8 cellular contexts compared by ENCODE assay signal in the genomic region with DNA sequence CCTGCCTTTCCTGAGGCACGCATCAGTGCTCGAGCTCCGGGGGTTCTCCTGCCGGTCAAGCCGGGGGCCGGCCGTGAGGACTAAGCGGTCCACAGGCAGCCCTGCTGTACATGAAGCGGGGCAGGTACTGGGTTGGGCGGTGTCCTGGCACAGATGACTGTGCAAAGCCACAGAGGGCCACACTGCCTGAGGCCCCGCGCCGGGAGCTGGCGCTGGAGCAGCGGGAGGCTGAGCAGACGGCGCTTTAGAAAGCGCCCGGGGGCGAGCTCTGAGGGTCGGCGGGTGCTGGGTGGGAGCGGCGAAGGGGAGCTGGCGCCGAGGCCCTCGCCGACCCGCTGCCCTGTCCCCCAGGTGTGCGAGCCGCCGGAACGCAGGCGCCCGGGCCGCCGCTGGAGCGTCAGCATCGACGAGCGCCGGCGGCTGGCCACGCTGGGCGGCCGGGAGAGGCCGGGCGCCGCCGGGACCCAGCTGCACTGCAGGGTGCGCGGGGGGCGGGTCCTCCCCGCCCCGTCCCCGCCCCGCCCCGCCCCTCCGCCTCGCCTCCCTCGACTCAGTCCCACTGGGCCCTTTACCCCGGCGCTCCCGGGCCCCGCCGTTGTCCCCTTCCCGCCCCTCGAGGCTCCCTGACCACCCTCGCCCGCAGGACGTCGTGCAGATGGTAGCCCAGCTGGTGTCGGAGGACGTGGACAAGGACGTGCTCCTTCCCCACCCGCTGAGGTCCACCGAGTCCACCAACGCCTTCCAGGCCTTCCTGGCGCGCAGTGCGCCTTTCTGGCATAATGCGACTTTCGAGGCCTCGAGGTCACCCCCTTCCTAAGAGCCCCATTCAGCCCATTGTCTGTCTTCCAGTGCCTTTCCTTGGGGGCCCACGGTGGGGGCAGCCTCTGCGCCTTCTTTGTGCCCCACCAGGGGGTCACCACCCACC. TPM values are rescaled to one million over a fixed set of nuclear protein-coding genes. Genes with fewer than 3 reads are reported as not detected.
A peak's percentile ranks its signal among the peaks of the same experiment; 100 is the strongest.
DNase-seq lines count a peak whose midpoint lies in the region; ATAC-seq and TF ChIP-seq lines count a peak whose summit lies in the region.

No MANE protein-coding gene starts in this region.

- in situ Hi-C loops in mammary epithelial cell (cut with MboI; ENCODE audit: low sequenced_read_pairs in 2 of 2), result no loop called here

- H2AFZ ChIP-seq in mammary epithelial cell (ENCODE audit: low read depth, low read length), result peak overlapping the region; percentile 47

- intact Hi-C loops in mammary epithelial cell (cut with micrococcal nuclease) (no loop called here), left colon (cut with DNase I, micrococcal nuclease) (loop anchor here in 1 of 2 donors (10.0 kb wide), 1 partner anchor 54 kb away; no protein-coding TSS in a partner anchor)

- ATAC-seq in left colon (peak; percentile 73), GM18868 (IDR thresholded peaks at IDR 0.05; ENCODE audit: unreplicated experiment) (no peak), HG02588 (IDR thresholded peaks at IDR 0.05; ENCODE audit: unreplicated experiment) (no peak)

- 26% methylated on average over 12 of the region's 86 CpGs for WGBS in mammary epithelial cell (ENCODE audit: low coverage, missing lambda C conversion rate)
- WGBS in suprapubic skin, result 32% methylated on average over 20 of the region's 86 CpGs

- peak overlapping the region; percentile 76 for H3K4me2 ChIP-seq in mammary epithelial cell (ENCODE audit: insufficient read depth, low read depth, low read length)

- H3K36me3 ChIP-seq in mammary epithelial cell (ENCODE audit: insufficient read depth, low read length), result no peaks in the 10 kb centered on the region
- H3K36me3 ChIP-seq in suprapubic skin, result no peaks in the 10 kb centered on the region

- TF ChIP-seq CTCF in mammary epithelial cell (conservative IDR thresholded peaks at IDR 0.05 in 1 of 2, IDR thresholded peaks at IDR 0.05 in 1 of 2; ENCODE audit: extremely low read depth in 1 of 2, insufficient read depth in 1 of 2, low read depth in 1 of 2, low read length in 2 of 2), result no peak
- TF ChIP-seq CTCF in suprapubic skin (IDR thresholded peaks at IDR 0.05), result no peak

- CTCF ChIA-PET in mammary epithelial cell (lab: Charles Lee; ENCODE audit: low non-redundant PET), result no interaction called here

- TF ChIP-seq EP300 in suprapubic skin (IDR thresholded peaks at IDR 0.05), result no peak

- no peaks in the 10 kb centered on the region for H3K79me2 ChIP-seq in mammary epithelial cell (ENCODE audit: insufficient read depth, low read length)

- dilution Hi-C loops in mammary epithelial cell (cut with HindIII; ENCODE audit: low sequenced_read_pairs), result no loop called here

- H3K9me3 ChIP-seq in mammary epithelial cell (replicated peaks; ENCODE audit: insufficient read depth, low read length), result no peaks in the 10 kb centered on the region
- H3K9me3 ChIP-seq in suprapubic skin, result no peaks in the 10 kb centered on the region

- DNase-seq in NCI-H1417 (lab: John Stamatoyannopoulos, UW) (peak; percentile 52 to 83 (median 81)), NCI-H1417 treated with DMSO at 0.1 percent for 48 hours (lab: John Stamatoyannopoulos, UW) (no peak), NCI-H226 (peak; percentile 42), mammary epithelial cell (peak; percentile 42), left colon (peak in 1 of 2 donors; percentile 56), suprapubic skin (ENCODE audit: low spot score in 2 of 2) (peak in 1 of 2 donors; percentile 71)

- H3K4me3 ChIP-seq in mammary epithelial cell (replicated peaks in 1 of 3; ENCODE audit: insufficient read depth in 1 of 3, low read depth in 2 of 3, low read length in 3 of 3) (peak overlapping the region in 2 of 3 experiments; percentile 25 to 30), suprapubic skin (peak overlapping the region; percentile 44)

- no peak overlapping the region for H3K9ac ChIP-seq in mammary epithelial cell (ENCODE audit: insufficient read depth, low read length)

- no peaks in the 10 kb centered on the region for H4K20me1 ChIP-seq in mammary epithelial cell (ENCODE audit: insufficient read depth, low read length)

- H3K27ac ChIP-seq in mammary epithelial cell (ENCODE audit: insufficient read depth, low read depth, low read length) (no peak overlapping the region), suprapubic skin (no peak overlapping the region)

- no TSS peak for BruUV-seq in mammary epithelial cell (replicated peaks; lab: Mats Ljungman, UMichigan)

- no peaks in the 10 kb centered on the region for H3K27me3 ChIP-seq in mammary epithelial cell (ENCODE audit: insufficient read depth, low read length)
- H3K27me3 ChIP-seq in suprapubic skin, result peaks cover 15% of the 10 kb centered on the region

- H3K4me1 ChIP-seq in mammary epithelial cell (ENCODE audit: insufficient read depth, low read length) (peaks cover 8% of the 10 kb centered on the region), suprapubic skin (peaks cover 22% of the 10 kb centered on the region)

- no peak for TF ChIP-seq POLR2A in suprapubic skin (IDR thresholded peaks at IDR 0.05)

RNA-seq across cellular contexts. Expression of gene MTA1, which starts 8.3 kb away (rescaled TPM):
- 100 to 1,000 TPM in 1 of 2 donors, 10 to 100 TPM in 1; 52.3 to 120 TPM for total RNA-seq in mammary epithelial cell
- 50.7 TPM for polyA plus RNA-seq in mammary epithelial cell
- 54.0 TPM for polyA minus RNA-seq in mammary epithelial cell
- 10 to 100 TPM; 59.2 to 77.4 TPM for total RNA-seq in left colon
- 100 to 1,000 TPM in 1 of 4 donors, 10 to 100 TPM in 3; 38.1 to 107 (median 59.5) TPM for total RNA-seq in suprapubic skin

RNA-seq across cellular contexts. Expression of gene TEX22, which starts 12.9 kb away (rescaled TPM):
- total RNA-seq in mammary epithelial cell (1 to 10 TPM in 1 of 2 donors, under 1 TPM in 1; 0.17 to 2.3 TPM), left colon (1 to 10 TPM in 1 of 2 donors, under 1 TPM in 1; 0.49 to 1.3 TPM), suprapubic skin (under 1 TPM in 1 of 4 donors, not detected in 3; 0.80 TPM)
- polyA plus RNA-seq in mammary epithelial cell, result 0.02 TPM
- not detected for polyA minus RNA-seq in mammary epithelial cell
